In the genomic region with DNA sequence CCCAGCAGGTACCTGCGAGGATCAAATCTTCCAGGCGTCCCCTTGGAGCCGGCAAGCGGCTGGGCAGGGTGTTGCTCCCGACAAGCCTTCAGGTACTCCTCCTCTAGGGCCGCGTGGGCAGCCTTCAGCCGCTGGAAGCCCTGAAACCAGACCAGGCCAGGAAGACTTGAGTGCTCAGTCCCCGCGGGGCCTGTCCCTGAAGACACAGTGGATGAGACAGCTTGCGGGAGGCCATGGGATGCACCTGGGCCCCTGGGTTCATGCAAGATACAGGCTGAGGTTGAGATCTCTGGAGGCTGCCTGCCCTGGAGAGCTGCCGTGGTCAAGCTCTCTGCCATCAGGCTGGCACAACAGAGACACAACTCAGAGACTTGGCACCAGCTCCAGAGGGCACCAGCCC, we compare ENCODE assay signal across 1 cellular context.
TF ChIP-seq lines count a peak whose summit lies in the region.

No MANE protein-coding gene starts in this region.

TF ChIP-seq in IMR-90, 13 proteins besides CTCF, POLR2A, EP300 and RAD21:
- TF ChIP-seq MAFK (IDR thresholded peaks at IDR 0.05; ENCODE audit: low read depth, low read length) (no peak), MAZ (IDR thresholded peaks at IDR 0.05; ENCODE audit: borderline replicate concordance, low read depth, low read length) (no peak), FOS (IDR thresholded peaks at IDR 0.05; ENCODE audit: low read depth, low read length) (no peak), SMC3 (IDR thresholded peaks at IDR 0.05; ENCODE audit: low read depth, low read length) (no peak), MXI1 (IDR thresholded peaks at IDR 0.05; ENCODE audit: borderline replicate concordance, low read depth, low read length) (no peak), BHLHE40 (IDR thresholded peaks at IDR 0.05; ENCODE audit: low read depth, low read length) (no peak), RCOR1 (IDR thresholded peaks at IDR 0.05; ENCODE audit: insufficient replicate concordance, low read length) (no peak), NFE2L2 (IDR thresholded peaks at IDR 0.05; ENCODE audit: low read depth, low read length) (no peak), RFX5 (IDR thresholded peaks at IDR 0.05; ENCODE audit: low read depth, low read length) (no peak), CEBPB (IDR thresholded peaks at IDR 0.05; ENCODE audit: low read depth, low read length) (no peak), CHD1 (IDR thresholded peaks at IDR 0.05; ENCODE audit: low read depth, low read length) (no peak)
- TF ChIP-seq, protein P1, sequence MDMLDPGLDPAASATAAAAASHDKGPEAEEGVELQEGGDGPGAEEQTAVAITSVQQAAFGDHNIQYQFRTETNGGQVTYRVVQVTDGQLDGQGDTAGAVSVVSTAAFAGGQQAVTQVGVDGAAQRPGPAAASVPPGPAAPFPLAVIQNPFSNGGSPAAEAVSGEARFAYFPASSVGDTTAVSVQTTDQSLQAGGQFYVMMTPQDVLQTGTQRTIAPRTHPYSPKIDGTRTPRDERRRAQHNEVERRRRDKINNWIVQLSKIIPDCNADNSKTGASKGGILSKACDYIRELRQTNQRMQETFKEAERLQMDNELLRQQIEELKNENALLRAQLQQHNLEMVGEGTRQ (IDR thresholded peaks at IDR 0.05; ENCODE audit: low read depth, low read length): no peak
- TF ChIP-seq, protein P2, sequence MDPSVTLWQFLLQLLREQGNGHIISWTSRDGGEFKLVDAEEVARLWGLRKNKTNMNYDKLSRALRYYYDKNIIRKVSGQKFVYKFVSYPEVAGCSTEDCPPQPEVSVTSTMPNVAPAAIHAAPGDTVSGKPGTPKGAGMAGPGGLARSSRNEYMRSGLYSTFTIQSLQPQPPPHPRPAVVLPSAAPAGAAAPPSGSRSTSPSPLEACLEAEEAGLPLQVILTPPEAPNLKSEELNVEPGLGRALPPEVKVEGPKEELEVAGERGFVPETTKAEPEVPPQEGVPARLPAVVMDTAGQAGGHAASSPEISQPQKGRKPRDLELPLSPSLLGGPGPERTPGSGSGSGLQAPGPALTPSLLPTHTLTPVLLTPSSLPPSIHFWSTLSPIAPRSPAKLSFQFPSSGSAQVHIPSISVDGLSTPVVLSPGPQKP (IDR thresholded peaks at IDR 0.05; ENCODE audit: borderline replicate concordance, low read depth, low read length): no peak
